In the genomic region with DNA sequence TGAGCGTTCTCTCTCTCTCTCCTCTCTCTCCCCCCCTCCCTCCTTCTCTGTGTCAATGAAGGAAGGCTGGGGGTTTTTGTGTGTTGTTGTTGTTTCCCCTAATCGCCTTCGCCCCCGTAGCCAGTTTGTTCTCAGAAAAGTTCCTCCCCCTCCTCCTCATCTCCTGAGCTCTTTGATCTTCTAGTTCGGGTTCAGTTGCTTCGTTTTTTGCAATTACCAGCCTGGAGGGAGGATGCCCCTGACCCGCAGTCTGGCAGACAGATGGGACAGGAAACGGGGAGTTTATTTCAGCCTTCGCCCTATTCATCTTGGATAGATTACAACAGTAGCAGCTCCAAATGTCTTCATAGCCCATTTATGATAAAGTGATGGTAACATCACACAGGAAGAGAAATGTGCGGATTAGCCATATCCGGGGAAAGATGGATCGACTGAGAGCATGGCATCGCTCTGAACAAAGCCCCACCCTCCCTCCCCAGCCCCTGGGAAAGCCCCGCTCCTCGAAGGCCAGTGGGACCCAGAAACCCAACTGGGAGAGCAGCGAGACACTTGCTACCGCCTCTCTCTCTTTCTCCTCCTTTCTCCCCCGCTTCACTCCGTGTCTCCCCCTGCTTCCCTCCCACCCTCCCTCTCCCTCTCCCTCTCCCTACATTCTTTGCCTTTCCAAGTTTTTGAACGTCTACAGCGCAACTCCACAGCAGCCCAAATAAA, we compare ENCODE assay signal across 12 cellular contexts.
DNase-seq lines count a peak whose midpoint lies in the region; ATAC-seq and TF ChIP-seq lines count a peak whose summit lies in the region.
"Had no signal": no experiment of that assay in that cellular context is flagged by ENCODE, and none has a peak within 500 bp of the region (broad histone marks: within the 10 kb centered on the region; RNA-seq: fewer than 3 reads in every experiment).

No MANE protein-coding gene starts in this region.

- ATAC-seq in left cardiac atrium (no peak), HG03108 (IDR thresholded peaks at IDR 0.05; ENCODE audit: unreplicated experiment) (no peak), GM19455 (IDR thresholded peaks at IDR 0.05; ENCODE audit: unreplicated experiment) (no peak)

- H3K27ac Mint-ChIP-seq in endothelial cell (ENCODE audit: unreplicated experiment) (peak overlapping the region; percentile 13), neural progenitor cell (peak overlapping the region; percentile 97)

- TF ChIP-seq CTCF in right atrium auricular region (IDR thresholded peaks at IDR 0.05) (no peak), endothelial cell (IDR thresholded peaks at IDR 0.05; ENCODE audit: unreplicated experiment) (no peak), neural progenitor cell (IDR thresholded peaks at IDR 0.05) (no peak)

- DNase-seq in right atrium auricular region (ENCODE audit: low spot score) (no peak), left cardiac atrium (no peak), endothelial cell (ENCODE audit: low spot score) (no peak), neural progenitor cell (ENCODE audit: low spot score) (peak; percentile 65), T1000 (lab: John Stamatoyannopoulos, UW) (no peak)
- no peak for DNase-seq in central memory CD4-positive, alpha-beta T cell
- DNase-seq: HCEC 1CT; NCI-H1048; NCI-H526 treated with DMSO at 0.1 percent for 48 hours; stimulated activated naive CD4-positive, alpha-beta T cell had no signal

- H3K4me1 Mint-ChIP-seq in endothelial cell (ENCODE audit: unreplicated experiment) = peaks cover 3% of the 10 kb centered on the region
- H3K4me1 Mint-ChIP-seq in neural progenitor cell = peaks cover 61% of the 10 kb centered on the region

- H3K4me1 ChIP-seq in right atrium auricular region (peaks cover 0 to 38% of the 10 kb centered on the region in 2 donors), neural progenitor cell (peaks cover 37% of the 10 kb centered on the region)

- no peak overlapping the region for H3K4me3 ChIP-seq in right atrium auricular region
- H3K4me3 ChIP-seq in neural progenitor cell = peak overlapping the region; percentile 4

- H3K4me3 Mint-ChIP-seq in endothelial cell (ENCODE audit: unreplicated experiment) = no peak overlapping the region
- peak overlapping the region; percentile 71 for H3K4me3 Mint-ChIP-seq in neural progenitor cell

- H3K27ac ChIP-seq in right atrium auricular region (peak overlapping the region; percentile 87 to 90), neural progenitor cell (no peak overlapping the region)

- peaks cover 18% of the 10 kb centered on the region for H3K36me3 Mint-ChIP-seq in endothelial cell (ENCODE audit: low read depth, unreplicated experiment)
- H3K36me3 Mint-ChIP-seq in neural progenitor cell = no peaks in the 10 kb centered on the region

- H3K27me3 Mint-ChIP-seq in endothelial cell (ENCODE audit: unreplicated experiment) = peaks cover 20% of the 10 kb centered on the region
- H3K27me3 Mint-ChIP-seq in neural progenitor cell (ENCODE audit: insufficient read depth, low read depth) = peaks cover 10% of the 10 kb centered on the region

- intact Hi-C loops in left cardiac atrium (cut with DNase I) = no loop called here

- no peak overlapping the region for H2AFZ ChIP-seq in neural progenitor cell (replicated peaks)

- H3F3A ChIP-seq in neural progenitor cell (ENCODE audit: low read depth) = peaks cover 29% of the 10 kb centered on the region

- H3K9me3 ChIP-seq in right atrium auricular region = no peaks in the 10 kb centered on the region
- no peaks in the 10 kb centered on the region for H3K9me3 ChIP-seq in neural progenitor cell (ENCODE audit: low read depth)

- peak overlapping the region; percentile 56 for H3K4me2 ChIP-seq in neural progenitor cell

- H3K27me3 ChIP-seq in right atrium auricular region = no peaks in the 10 kb centered on the region
- peaks cover 8% of the 10 kb centered on the region for H3K27me3 ChIP-seq in neural progenitor cell

- H3K9me3 Mint-ChIP-seq in endothelial cell (ENCODE audit: unreplicated experiment) = peaks cover 7% of the 10 kb centered on the region
- no peaks in the 10 kb centered on the region for H3K9me3 Mint-ChIP-seq in neural progenitor cell

- H3K36me3 ChIP-seq in right atrium auricular region = no peaks in the 10 kb centered on the region
- no peaks in the 10 kb centered on the region for H3K36me3 ChIP-seq in neural progenitor cell

- no peak overlapping the region for H3K9ac ChIP-seq in neural progenitor cell

- H3K79me2 ChIP-seq in neural progenitor cell (ENCODE audit: low read depth) = no peaks in the 10 kb centered on the region

- H4K20me1 ChIP-seq in neural progenitor cell (ENCODE audit: low read depth) = peaks cover 8% of the 10 kb centered on the region
